8 cellular contexts compared by ENCODE assay signal in genomic region chr12:64759035-64759894, GRCh38. TPM values are rescaled to one million over a fixed set of nuclear protein-coding genes. Genes with fewer than 3 reads are reported as not detected.
DNase-seq lines count a peak whose midpoint lies in the region; ATAC-seq and TF ChIP-seq lines count a peak whose summit lies in the region.

TSS of gene GNS (minus strand) at chr12:64759406. CDS start at chr12:64759276, 130 bp downstream.

- no peaks in the 10 kb centered on the region for H3K36me3 ChIP-seq in right lobe of liver

- peak within 1 kb of the TSS; percentile 53 to 97 (median 88) for H3K27ac ChIP-seq in dorsolateral prefrontal cortex
- peak within 1 kb of the TSS; percentile 74 to 79 (median 78) for H3K27ac ChIP-seq in right lobe of liver

- POLR2A ChIA-PET in activated CD4-positive, alpha-beta memory T cell treated with anti-CD3 and anti-CD28 coated beads for 36 hours (lab: Charles Lee): interaction anchor here (1.1 kb wide), 1 partner anchor 355 kb away, joined by 5 read pairs; the partner anchor contains the start of gene XPOT

- under 1% methylated on average over 54 of the region's 67 CpGs for WGBS in right lobe of liver (ENCODE audit: insufficient coverage, low coverage, low lambda C conversion rate, missing lambda C conversion rate)

- intact Hi-C loops in activated CD4-positive, alpha-beta memory T cell treated with anti-CD3 and anti-CD28 coated beads for 36 hours (cut with micrococcal nuclease): loop anchor here (1.0 to 5.0 kb wide), 9 partner anchors 12 to 1544 kb away; partner anchors contain the start of genes HELB, TBK1 and XPOT
- intact Hi-C loops in dorsolateral prefrontal cortex (cut with DNase I) (no loop called here), right lobe of liver (cut with DNase I) (no loop called here)

- H3K9me3 ChIP-seq in right lobe of liver: no peaks in the 10 kb centered on the region

- peak in 24 of 56 donors; percentile 9 to 49 (median 26) for TF ChIP-seq CTCF in dorsolateral prefrontal cortex (IDR thresholded peaks at IDR 0.05 in 54 of 56, conservative IDR thresholded peaks at IDR 0.05 in 2 of 56; ENCODE audit: low read depth in 1 of 56, partially characterized antibody in 56 of 56)
- no peak for TF ChIP-seq CTCF in right lobe of liver (IDR thresholded peaks at IDR 0.05)

- no peaks in the 10 kb centered on the region for H3K9me3 Mint-ChIP-seq in activated CD4-positive, alpha-beta memory T cell treated with anti-CD3 and anti-CD28 coated beads for 36 hours

- H3K4me1 ChIP-seq in right lobe of liver: peaks cover 0 to 4% (median 0%) of the 10 kb centered on the region in 4 donors

- H3K4me1 Mint-ChIP-seq in activated CD4-positive, alpha-beta memory T cell treated with anti-CD3 and anti-CD28 coated beads for 36 hours (ENCODE audit: low read depth): peaks cover 43% of the 10 kb centered on the region

- no peaks in the 10 kb centered on the region for H3K36me3 Mint-ChIP-seq in activated CD4-positive, alpha-beta memory T cell treated with anti-CD3 and anti-CD28 coated beads for 36 hours

- ATAC-seq in GM19372 (IDR thresholded peaks at IDR 0.05; ENCODE audit: low read depth, unreplicated experiment) (peak; percentile 79), HG03565 (IDR thresholded peaks at IDR 0.05; ENCODE audit: unreplicated experiment) (peak; percentile 78), right lobe of liver (peak; percentile 95 to 98 (median 96))

- peak within 1 kb of the TSS; percentile 74 to 100 (median 97) for H3K4me3 ChIP-seq in dorsolateral prefrontal cortex
- peak within 1 kb of the TSS; percentile 90 to 99 (median 92) for H3K4me3 ChIP-seq in right lobe of liver

- peak within 1 kb of the TSS; percentile 90 for H3K27ac Mint-ChIP-seq in activated CD4-positive, alpha-beta memory T cell treated with anti-CD3 and anti-CD28 coated beads for 36 hours

- DNase-seq in C1 segment of cervical spinal cord (lab: John Stamatoyannopoulos, UW): peak; percentile 60 to 96 (median 92)
- peak; percentile 93 for DNase-seq in NCI-H82 (lab: John Stamatoyannopoulos, UW)
- peak; percentile 97 for DNase-seq in activated CD4-positive, alpha-beta memory T cell treated with anti-CD3 and anti-CD28 coated beads for 36 hours
- peak; percentile 92 to 99 (median 95) for DNase-seq in dorsolateral prefrontal cortex
- peak; percentile 98 for DNase-seq in right lobe of liver
- peak; percentile 93 to 98 for DNase-seq in stimulated activated CD4-positive, alpha-beta T cell treated with anti-CD3 and anti-CD28 coated beads, Interleukin-4, amount 100 ng/mL, for 4 hours

- H3K27me3 Mint-ChIP-seq in activated CD4-positive, alpha-beta memory T cell treated with anti-CD3 and anti-CD28 coated beads for 36 hours: no peaks in the 10 kb centered on the region

- peak; percentile 33 for TF ChIP-seq POLR2A in right lobe of liver (IDR thresholded peaks at IDR 0.05)

- CTCF ChIA-PET in activated CD4-positive, alpha-beta memory T cell treated with anti-CD3 and anti-CD28 coated beads for 36 hours (lab: Charles Lee): interaction anchor here (0.6 to 1.4 kb wide), 5 partner anchors 37 to 210 kb away, joined by 3 to 4 read pairs (median 3); no protein-coding TSS in a partner anchor

- peak within 1 kb of the TSS; percentile 85 for H3K4me3 Mint-ChIP-seq in activated CD4-positive, alpha-beta memory T cell treated with anti-CD3 and anti-CD28 coated beads for 36 hours

- H3K27me3 ChIP-seq in dorsolateral prefrontal cortex (no peaks in the 10 kb centered on the region), right lobe of liver (no peaks in the 10 kb centered on the region)

RNA-seq across cellular contexts. Expression of gene GNS, which starts in this region (rescaled TPM):
- 10 to 100 TPM; 21.2 to 23.1 TPM for total RNA-seq in activated CD4-positive, alpha-beta memory T cell treated with anti-CD3 and anti-CD28 coated beads for 36 hours
- 10 to 100 TPM; 36.2 to 59.3 (median 44.6) TPM for total RNA-seq in dorsolateral prefrontal cortex
- total RNA-seq in right lobe of liver: 10 to 100 TPM; 41.0 to 87.5 (median 63.7) TPM

Comparison
In these comparisons a context has a peak if more than half of its experiments do, and no peak if none do; other contexts are left out.
1. Peak in every context shown above with its lines: DNase-seq, ATAC-seq, H3K4me3 ChIP-seq and H3K27ac ChIP-seq.